ENCODE assay signal across 1 cellular context in genomic region chr5:72817076-72817476, GRCh38.
TF ChIP-seq lines count a peak whose summit lies in the region.

No MANE protein-coding gene starts in this region.

TF ChIP-seq in K562, 482 proteins besides CTCF, POLR2A, EP300 and RAD21 (continued from another document):
- TF ChIP-seq ZBTB11 (CRISPR knock-in tag; IDR thresholded peaks at IDR 0.05) (no peak), GATAD2A (IDR thresholded peaks at IDR 0.05) (0 out of 2 replicates have a peak, but pooled peaks have one; percentile 15), ZNF12 (CRISPR knock-in tag; IDR thresholded peaks at IDR 0.05) (no peak), POLR2G (IDR thresholded peaks at IDR 0.05; ENCODE audit: low read depth, low read length) (no peak), ZNF778 (CRISPR knock-in tag; IDR thresholded peaks at IDR 0.05) (no peak), ARID2 (IDR thresholded peaks at IDR 0.05) (no peak), PHF8 (IDR thresholded peaks at IDR 0.05; ENCODE audit: borderline replicate concordance, low read length) (no peak), MYC (IDR thresholded peaks at IDR 0.05; ENCODE audit: low read depth, low read length) (no peak), MYC (CRISPR knock-in tag; IDR thresholded peaks at IDR 0.05; ENCODE audit: borderline replicate concordance, low read depth) (no peak), TOE1 (IDR thresholded peaks at IDR 0.05; ENCODE audit: borderline replicate concordance) (no peak), TOE1 (CRISPR knock-in tag; IDR thresholded peaks at IDR 0.05; ENCODE audit: borderline replicate concordance, low read depth) (no peak), ZNF717 (CRISPR knock-in tag; IDR thresholded peaks at IDR 0.05) (no peak), CHCHD3 (CRISPR knock-in tag; IDR thresholded peaks at IDR 0.05) (no peak), ZNF143 (CRISPR knock-in tag; IDR thresholded peaks at IDR 0.05) (no peak), NR2F6 (CRISPR knock-in tag; IDR thresholded peaks at IDR 0.05) (no peak), HNRNPLL (IDR thresholded peaks at IDR 0.05; ENCODE audit: low read depth, low read length, poor library complexity, severe bottlenecking) (peak; percentile 58), ZNF644 (tag; IDR thresholded peaks at IDR 0.05; ENCODE audit: low read depth) (0 out of 2 replicates have a peak, but pooled peaks have one; percentile 19), CBFB (CRISPR knock-in tag; IDR thresholded peaks at IDR 0.05) (no peak), SMARCB1 (IDR thresholded peaks at IDR 0.05; ENCODE audit: insufficient read length, low read depth) (no peak), TCF15 (CRISPR knock-in tag; IDR thresholded peaks at IDR 0.05) (no peak), EGR1 (conservative IDR thresholded peaks at IDR 0.05) (peak; percentile 67), HNRNPK (IDR thresholded peaks at IDR 0.05; ENCODE audit: low read depth, low read length, poor library complexity, severe bottlenecking) (no peak), FOXK2 (conservative IDR thresholded peaks at IDR 0.05 in 1 of 2, IDR thresholded peaks at IDR 0.05 in 1 of 2; ENCODE audit: low read depth in 2 of 2) (peak; percentile 75 to 80), NR4A1 (CRISPR knock-in tag; IDR thresholded peaks at IDR 0.05) (no peak), NR4A1 (tag; IDR thresholded peaks at IDR 0.05) (no peak), CREB3L1 (IDR thresholded peaks at IDR 0.05; ENCODE audit: borderline replicate concordance, low read depth) (no peak; the same call in 1 of the 2 replicates), ZFPM2 (CRISPR knock-in tag; IDR thresholded peaks at IDR 0.05) (no peak), KLF16 (IDR thresholded peaks at IDR 0.05) (no peak), GATAD2B (IDR thresholded peaks at IDR 0.05; ENCODE audit: borderline replicate concordance) (0 out of 2 replicates have a peak, but pooled peaks have one; percentile 30), SREBF2 (CRISPR knock-in tag; IDR thresholded peaks at IDR 0.05) (no peak), NFE2L1 (tag; IDR thresholded peaks at IDR 0.05; ENCODE audit: borderline replicate concordance, low read depth) (no peak), SIN3A (IDR thresholded peaks at IDR 0.05; ENCODE audit: borderline replicate concordance in 2 of 2, control insufficient read depth in 1 of 2, low read depth in 2 of 2, low read length in 2 of 2) (no peak), THRB (CRISPR knock-in tag; conservative IDR thresholded peaks at IDR 0.05) (no peak), NR2C2 (CRISPR knock-in tag; IDR thresholded peaks at IDR 0.05) (no peak), NR2C2 (tag; IDR thresholded peaks at IDR 0.05) (peak; percentile 49; the same call in 1 of the 2 replicates), ZBTB49 (CRISPR knock-in tag; IDR thresholded peaks at IDR 0.05; ENCODE audit: borderline replicate concordance) (no peak), ZC3H4 (CRISPR knock-in tag; IDR thresholded peaks at IDR 0.05; ENCODE audit: borderline replicate concordance) (peak; percentile 83), HMG20B (CRISPR knock-in tag; IDR thresholded peaks at IDR 0.05) (no peak), FOXP1 (CRISPR knock-in tag; IDR thresholded peaks at IDR 0.05) (no peak), ZNF444 (CRISPR knock-in tag; IDR thresholded peaks at IDR 0.05) (no peak), ZNF232 (CRISPR knock-in tag; IDR thresholded peaks at IDR 0.05) (peak; percentile 10; the same call in 1 of the 2 replicates), ZNF445 (CRISPR knock-in tag; IDR thresholded peaks at IDR 0.05; ENCODE audit: low read depth) (no peak), ERF (CRISPR knock-in tag; IDR thresholded peaks at IDR 0.05) (no peak), PTTG1 (tag; IDR thresholded peaks at IDR 0.05; ENCODE audit: low read depth) (no peak), ZNF121 (CRISPR knock-in tag; conservative IDR thresholded peaks at IDR 0.05) (no peak), ARNT (IDR thresholded peaks at IDR 0.05) (no peak), ARID3A (IDR thresholded peaks at IDR 0.05; ENCODE audit: borderline replicate concordance, low read depth, low read length) (no peak), HDAC6 (IDR thresholded peaks at IDR 0.05; ENCODE audit: low read depth, low read length) (no peak), TEAD1 (CRISPR knock-in tag; IDR thresholded peaks at IDR 0.05) (0 out of 4 replicates have a peak, but pooled peaks of 1 of the 2 experiments have one; percentile 2), USF2 (CRISPR knock-in tag; IDR thresholded peaks at IDR 0.05) (no peak), TFAP4 (CRISPR knock-in tag; IDR thresholded peaks at IDR 0.05; ENCODE audit: borderline replicate concordance) (peak; percentile 7; the same call in 1 of the 2 replicates), FOXA3 (CRISPR knock-in tag; conservative IDR thresholded peaks at IDR 0.05 in 1 of 2, IDR thresholded peaks at IDR 0.05 in 1 of 2) (peak; percentile 45 to 84; a peak in 2 of 4 replicates), ZNF146 (CRISPR knock-in tag; IDR thresholded peaks at IDR 0.05; ENCODE audit: unreplicated experiment) (peak; percentile 14)
